Comparison of ENCODE assay signal across 1 cellular context in genomic region chr2:61855178-61855523, GRCh38.
A peak's percentile ranks its signal among the peaks of the same experiment; 100 is the strongest.
TF ChIP-seq lines count a peak whose summit lies in the region.

No MANE protein-coding gene starts in this region.

TF ChIP-seq in HepG2, 621 proteins besides CTCF, POLR2A, EP300 and RAD21 (continued from another document):
- TF ChIP-seq ATF6 (CRISPR knock-in tag; conservative IDR thresholded peaks at IDR 0.05): peak; percentile 34; the same call in 1 of the 2 replicates
- 0 out of 2 replicates have a peak, but pooled peaks have one; percentile 54 for TF ChIP-seq ZNF770 (CRISPR knock-in tag; IDR thresholded peaks at IDR 0.05)
- no peak for TF ChIP-seq NFKBIZ (CRISPR knock-in tag; IDR thresholded peaks at IDR 0.05)
- 0 out of 2 replicates have a peak, but pooled peaks have one; percentile 22 for TF ChIP-seq DNMT3B (CRISPR knock-in tag; conservative IDR thresholded peaks at IDR 0.05)
- peak; percentile 39 for TF ChIP-seq HNRNPLL (IDR thresholded peaks at IDR 0.05; ENCODE audit: low read depth, low read length, poor library complexity, severe bottlenecking)
- TF ChIP-seq ZNF556 (CRISPR knock-in tag; IDR thresholded peaks at IDR 0.05; ENCODE audit: borderline replicate concordance): peak; percentile 32; the same call in 1 of the 2 replicates
- 0 out of 2 replicates have a peak, but pooled peaks have one; percentile 6 for TF ChIP-seq ZNF350 (CRISPR knock-in tag; IDR thresholded peaks at IDR 0.05; ENCODE audit: borderline replicate concordance, low read depth)
- peak; percentile 68; the same call in 1 of the 2 replicates for TF ChIP-seq NAIF1 (CRISPR knock-in tag; IDR thresholded peaks at IDR 0.05; ENCODE audit: borderline replicate concordance)
- TF ChIP-seq MAFF (IDR thresholded peaks at IDR 0.05; ENCODE audit: low read depth, low read length): peak; percentile 14; the same call in 1 of the 2 replicates
- peak; percentile 64 for TF ChIP-seq HIVEP1 (CRISPR knock-in tag; IDR thresholded peaks at IDR 0.05)
- TF ChIP-seq SALL1 (CRISPR knock-in tag; IDR thresholded peaks at IDR 0.05): peak; percentile 47; the same call in 1 of the 2 replicates
- TF ChIP-seq YEATS2 (CRISPR knock-in tag; IDR thresholded peaks at IDR 0.05; ENCODE audit: borderline replicate concordance): 0 out of 2 replicates have a peak, but pooled peaks have one; percentile 17
- TF ChIP-seq KDM2A (CRISPR knock-in tag; IDR thresholded peaks at IDR 0.05; ENCODE audit: borderline replicate concordance, low read depth): peak; percentile 32; the same call in 1 of the 2 replicates
- TF ChIP-seq ZNF292 (CRISPR knock-in tag; IDR thresholded peaks at IDR 0.05; ENCODE audit: borderline replicate concordance, low read depth): 0 out of 2 replicates have a peak, but pooled peaks have one; percentile 8
- TF ChIP-seq GTF2F1 (IDR thresholded peaks at IDR 0.05; ENCODE audit: low read length): no peak
- no peak for TF ChIP-seq SOX6 (IDR thresholded peaks at IDR 0.05)
- TF ChIP-seq SOX6 (CRISPR knock-in tag; IDR thresholded peaks at IDR 0.05): no peak
- TF ChIP-seq ZNF121 (CRISPR knock-in tag; IDR thresholded peaks at IDR 0.05): peak; percentile 100
- TF ChIP-seq ZMYM4 (CRISPR knock-in tag; IDR thresholded peaks at IDR 0.05): 0 out of 2 replicates have a peak, but pooled peaks have one; percentile 12
- TF ChIP-seq NCOA2 (CRISPR knock-in tag; IDR thresholded peaks at IDR 0.05): 0 out of 2 replicates have a peak, but pooled peaks have one; percentile 17
TF ChIP-seq in HepG2: peak in this region for 69.
